In the genomic region with DNA sequence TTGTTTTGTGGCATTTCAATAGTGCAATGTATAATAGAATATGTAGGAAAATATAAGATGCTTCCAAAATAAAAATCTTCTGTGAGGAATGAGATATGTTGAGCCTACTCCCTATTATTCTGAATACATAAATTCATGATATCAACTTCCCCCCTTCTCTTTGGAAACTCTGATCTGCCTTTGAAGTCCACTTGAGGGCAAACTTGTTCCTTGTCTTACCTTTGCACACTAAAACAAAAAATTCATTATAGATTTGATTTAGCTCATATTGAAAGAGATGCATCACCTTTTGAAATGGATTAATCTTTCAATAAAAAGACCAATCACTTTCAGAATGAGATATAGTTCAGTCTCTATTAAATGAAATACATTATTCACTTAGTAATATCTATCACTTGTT, we compare ENCODE assay signal across 1 cellular context.
TF ChIP-seq lines count a peak whose summit lies in the region.

No MANE protein-coding gene starts in this region.

TF ChIP-seq in HepG2, 621 proteins besides CTCF, POLR2A, EP300 and RAD21 (continued from another document):
- TF ChIP-seq CREM (IDR thresholded peaks at IDR 0.05) (no peak), CREM (CRISPR knock-in tag; IDR thresholded peaks at IDR 0.05) (no peak), ZNF782 (CRISPR knock-in tag; IDR thresholded peaks at IDR 0.05; ENCODE audit: borderline replicate concordance) (no peak), PPARG (CRISPR knock-in tag; conservative IDR thresholded peaks at IDR 0.05) (no peak), FOXM1 (CRISPR knock-in tag; IDR thresholded peaks at IDR 0.05) (no peak), GATA4 (IDR thresholded peaks at IDR 0.05; ENCODE audit: borderline replicate concordance, low read depth) (no peak), SRF (IDR thresholded peaks at IDR 0.05; ENCODE audit: low read depth, low read length) (no peak), ARNT2 (CRISPR knock-in tag; IDR thresholded peaks at IDR 0.05; ENCODE audit: low read depth) (no peak), RAD51 (IDR thresholded peaks at IDR 0.05; ENCODE audit: borderline replicate concordance) (no peak)
- TF ChIP-seq, protein P1, sequence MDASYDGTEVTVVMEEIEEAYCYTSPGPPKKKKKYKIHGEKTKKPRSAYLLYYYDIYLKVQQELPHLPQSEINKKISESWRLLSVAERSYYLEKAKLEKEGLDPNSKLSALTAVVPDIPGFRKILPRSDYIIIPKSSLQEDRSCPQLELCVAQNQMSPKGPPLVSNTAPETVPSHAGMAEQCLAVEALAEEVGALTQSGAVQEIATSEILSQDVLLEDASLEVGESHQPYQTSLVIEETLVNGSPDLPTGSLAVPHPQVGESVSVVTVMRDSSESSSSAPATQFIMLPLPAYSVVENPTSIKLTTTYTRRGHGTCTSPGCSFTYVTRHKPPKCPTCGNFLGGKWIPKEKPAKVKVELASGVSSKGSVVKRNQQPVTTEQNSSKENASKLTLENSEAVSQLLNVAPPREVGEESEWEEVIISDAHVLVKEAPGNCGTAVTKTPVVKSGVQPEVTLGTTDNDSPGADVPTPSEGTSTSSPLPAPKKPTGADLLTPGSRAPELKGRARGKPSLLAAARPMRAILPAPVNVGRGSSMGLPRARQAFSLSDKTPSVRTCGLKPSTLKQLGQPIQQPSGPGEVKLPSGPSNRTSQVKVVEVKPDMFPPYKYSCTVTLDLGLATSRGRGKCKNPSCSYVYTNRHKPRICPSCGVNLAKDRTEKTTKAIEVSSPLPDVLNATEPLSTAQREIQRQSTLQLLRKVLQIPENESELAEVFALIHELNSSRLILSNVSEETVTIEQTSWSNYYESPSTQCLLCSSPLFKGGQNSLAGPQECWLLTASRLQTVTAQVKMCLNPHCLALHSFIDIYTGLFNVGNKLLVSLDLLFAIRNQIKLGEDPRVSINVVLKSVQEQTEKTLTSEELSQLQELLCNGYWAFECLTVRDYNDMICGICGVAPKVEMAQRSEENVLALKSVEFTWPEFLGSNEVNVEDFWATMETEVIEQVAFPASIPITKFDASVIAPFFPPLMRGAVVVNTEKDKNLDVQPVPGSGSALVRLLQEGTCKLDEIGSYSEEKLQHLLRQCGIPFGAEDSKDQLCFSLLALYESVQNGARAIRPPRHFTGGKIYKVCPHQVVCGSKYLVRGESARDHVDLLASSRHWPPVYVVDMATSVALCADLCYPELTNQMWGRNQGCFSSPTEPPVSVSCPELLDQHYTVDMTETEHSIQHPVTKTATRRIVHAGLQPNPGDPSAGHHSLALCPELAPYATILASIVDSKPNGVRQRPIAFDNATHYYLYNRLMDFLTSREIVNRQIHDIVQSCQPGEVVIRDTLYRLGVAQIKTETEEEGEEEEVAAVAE (CRISPR knock-in tag; IDR thresholded peaks at IDR 0.05; ENCODE audit: borderline replicate concordance): no peak
- TF ChIP-seq, protein P2, sequence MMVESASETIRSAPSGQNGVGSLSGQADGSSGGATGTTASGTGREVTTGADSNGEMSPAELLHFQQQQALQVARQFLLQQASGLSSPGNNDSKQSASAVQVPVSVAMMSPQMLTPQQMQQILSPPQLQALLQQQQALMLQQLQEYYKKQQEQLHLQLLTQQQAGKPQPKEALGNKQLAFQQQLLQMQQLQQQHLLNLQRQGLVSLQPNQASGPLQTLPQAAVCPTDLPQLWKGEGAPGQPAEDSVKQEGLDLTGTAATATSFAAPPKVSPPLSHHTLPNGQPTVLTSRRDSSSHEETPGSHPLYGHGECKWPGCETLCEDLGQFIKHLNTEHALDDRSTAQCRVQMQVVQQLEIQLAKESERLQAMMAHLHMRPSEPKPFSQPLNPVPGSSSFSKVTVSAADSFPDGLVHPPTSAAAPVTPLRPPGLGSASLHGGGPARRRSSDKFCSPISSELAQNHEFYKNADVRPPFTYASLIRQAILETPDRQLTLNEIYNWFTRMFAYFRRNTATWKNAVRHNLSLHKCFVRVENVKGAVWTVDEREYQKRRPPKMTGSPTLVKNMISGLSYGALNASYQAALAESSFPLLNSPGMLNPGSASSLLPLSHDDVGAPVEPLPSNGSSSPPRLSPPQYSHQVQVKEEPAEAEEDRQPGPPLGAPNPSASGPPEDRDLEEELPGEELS (CRISPR knock-in tag; IDR thresholded peaks at IDR 0.05): no peak
- TF ChIP-seq, protein P3, sequence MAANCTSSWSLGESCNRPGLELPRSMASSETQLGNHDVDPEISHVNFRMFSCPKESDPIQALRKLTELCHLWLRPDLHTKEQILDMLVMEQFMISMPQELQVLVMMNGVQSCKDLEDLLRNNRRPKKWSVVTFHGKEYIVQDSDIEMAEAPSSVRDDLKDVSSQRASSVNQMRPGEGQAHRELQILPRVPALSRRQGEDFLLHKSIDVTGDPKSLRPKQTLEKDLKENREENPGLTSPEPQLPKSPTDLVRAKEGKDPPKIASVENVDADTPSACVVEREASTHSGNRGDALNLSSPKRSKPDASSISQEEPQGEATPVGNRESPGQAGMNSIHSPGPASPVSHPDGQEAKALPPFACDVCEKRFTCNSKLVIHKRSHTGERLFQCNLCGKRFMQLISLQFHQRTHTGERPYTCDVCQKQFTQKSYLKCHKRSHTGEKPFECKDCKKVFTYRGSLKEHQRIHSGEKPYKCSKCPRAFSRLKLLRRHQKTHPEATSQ (CRISPR knock-in tag; IDR thresholded peaks at IDR 0.05; ENCODE audit: borderline replicate concordance): no peak
